In genomic region chr3:59831394-59831793, GRCh38 we compare ENCODE assay signal across 24 cellular contexts.
A peak's percentile ranks its signal among the peaks of the same experiment; 100 is the strongest.
DNase-seq lines count a peak whose midpoint lies in the region; ATAC-seq and TF ChIP-seq lines count a peak whose summit lies in the region.
"Had no signal": no experiment of that assay in that cellular context is flagged by ENCODE, and none has a peak within 500 bp of the region (broad histone marks: within the 10 kb centered on the region; RNA-seq: fewer than 3 reads in every experiment).

No MANE protein-coding gene starts in this region.

- H3K36me3 Mint-ChIP-seq in naive thymus-derived CD8-positive, alpha-beta T cell = peaks cover 10 to 15% (median 12%) of the 10 kb centered on the region in 3 donors
- H3K36me3 Mint-ChIP-seq: CD14-positive monocyte had no signal

- POLR2A ChIA-PET in naive thymus-derived CD8-positive, alpha-beta T cell (lab: Charles Lee) = no interaction called here

- H3K4me3 ChIP-seq in right atrium auricular region (no peak overlapping the region), heart right ventricle (no peak overlapping the region)
- H3K4me3 ChIP-seq: A549; BLaER1 treated with 17β-estradiol and CSF1 and Interleukin-3, amounts not matched to agents 10 nM and 100 nM; GM12878; GM23338 had no signal

- no peak overlapping the region for H3K4me3 Mint-ChIP-seq in naive thymus-derived CD8-positive, alpha-beta T cell
- H3K4me3 Mint-ChIP-seq: CD14-positive monocyte; CD4-positive, alpha-beta T cell; CD8-positive, alpha-beta memory T cell; GM23338; H9 had no signal

- H3K36me3 ChIP-seq in right atrium auricular region (no peaks in the 10 kb centered on the region), heart right ventricle (no peaks in the 10 kb centered on the region)
- H3K36me3 ChIP-seq: BE2C; BLaER1 treated with 17β-estradiol and CSF1 and Interleukin-3, amounts not matched to agents 10 nM and 100 nM had no signal

- H3K4me1 ChIP-seq in right atrium auricular region = peaks cover 0 to 12% of the 10 kb centered on the region in 2 donors
- H3K4me1 ChIP-seq in heart right ventricle = peaks cover 0 to 33% (median 4%) of the 10 kb centered on the region in 9 donors
- H3K4me1 ChIP-seq: A549, BE2C had no signal

- DNase-seq in Right ventricle myocardium superior = no peak
- no peak for DNase-seq in right atrium auricular region (ENCODE audit: low spot score)
- DNase-seq in heart right ventricle = no peak
- no peak for DNase-seq in left ventricle myocardium superior
- DNase-seq in naive thymus-derived CD8-positive, alpha-beta T cell = no peak
- no peak for DNase-seq in NCI-H1092 (lab: John Stamatoyannopoulos, UW)
- no peak for DNase-seq in medulla oblongata (ENCODE audit: extremely low spot score)
- DNase-seq: 8988T; ACHN; AML-193; BE2C; CD4-positive, alpha-beta T cell; CD8-positive, alpha-beta memory T cell; DMS 273 treated with DMSO at 0.1 percent for 48 hours; DMS79; EL; GDM1; H9 had no signal

- no peak overlapping the region for H3K27ac ChIP-seq in right atrium auricular region
- no peak overlapping the region for H3K27ac ChIP-seq in heart right ventricle
- H3K27ac ChIP-seq: A549; BLaER1 treated with 17β-estradiol and CSF1 and Interleukin-3, amounts not matched to agents 10 nM and 100 nM had no signal

- no peak overlapping the region for H3K27ac Mint-ChIP-seq in naive thymus-derived CD8-positive, alpha-beta T cell
- H3K27ac Mint-ChIP-seq: CD14-positive monocyte; CD4-positive, alpha-beta T cell; CD8-positive, alpha-beta memory T cell; GM23338; H9 had no signal

- no peaks in the 10 kb centered on the region for H3K27me3 ChIP-seq in right atrium auricular region
- no peaks in the 10 kb centered on the region for H3K27me3 ChIP-seq in heart right ventricle
- H3K27me3 ChIP-seq: BE2C; BLaER1 treated with 17β-estradiol and CSF1 and Interleukin-3, amounts not matched to agents 10 nM and 100 nM had no signal

- 53 to 61% methylated on average over 2 of the region's 2 CpGs for WGBS in heart right ventricle, 2 donors

- peaks cover 0 to 3% (median 0%) of the 10 kb centered on the region in 4 donors for H3K4me1 Mint-ChIP-seq in naive thymus-derived CD8-positive, alpha-beta T cell
- H3K4me1 Mint-ChIP-seq: CD14-positive monocyte; CD8-positive, alpha-beta memory T cell; GM23338; H9 had no signal

- intact Hi-C loops in Right ventricle myocardium superior (cut with DNase I) (no loop called here), heart right ventricle (cut with DNase I) (no loop called here), left ventricle myocardium superior (cut with micrococcal nuclease) (no loop called here)

- no peaks in the 10 kb centered on the region for H3K27me3 Mint-ChIP-seq in naive thymus-derived CD8-positive, alpha-beta T cell
- H3K27me3 Mint-ChIP-seq: CD4-positive, alpha-beta T cell had no signal

- no peak for TF ChIP-seq CTCF in right atrium auricular region (IDR thresholded peaks at IDR 0.05)
- TF ChIP-seq CTCF in heart right ventricle (IDR thresholded peaks at IDR 0.05) = no peak

- H3K9me3 ChIP-seq in right atrium auricular region (no peaks in the 10 kb centered on the region), heart right ventricle (peaks cover 0 to 6% (median 0%) of the 10 kb centered on the region in 11 donors)
- H3K9me3 ChIP-seq: A549, BE2C had no signal

- ATAC-seq in Right ventricle myocardium superior (ENCODE audit: poor library complexity) (peak; percentile 92), heart right ventricle (peak in 7 of 8 donors; percentile 38 to 90 (median 83)), left ventricle myocardium superior (peak; percentile 94)
- no peak for ATAC-seq in naive thymus-derived CD8-positive, alpha-beta T cell
- ATAC-seq: A549, GM12878, GM23338, HCT116 had no signal

- H3K9me3 Mint-ChIP-seq in naive thymus-derived CD8-positive, alpha-beta T cell = peaks cover 0 to 17% (median 0%) of the 10 kb centered on the region in 9 donors
- H3K9me3 Mint-ChIP-seq: CD8-positive, alpha-beta memory T cell; GM23338; H9 had no signal

Comparison
In these comparisons a context has a peak if more than half of its experiments do, and no peak if none do; other contexts are left out.
1. ATAC-seq: peak in Right ventricle myocardium superior (single experiment), heart right ventricle (7 of 8) and left ventricle myocardium superior (single experiment); none in naive thymus-derived CD8-positive, alpha-beta T cell (0 of 2).